In genomic region chr16:20359997-20360396, GRCh38 we compare ENCODE assay signal across 2 cellular contexts.
TF ChIP-seq lines count a peak whose summit lies in the region.

No MANE protein-coding gene starts in this region.

TF ChIP-seq in HCT116, 20 proteins besides CTCF, POLR2A, EP300 and RAD21 (continued from another document):
- TF ChIP-seq ZBTB33 (IDR thresholded peaks at IDR 0.05; ENCODE audit: extremely low read depth, insufficient replicate concordance, low read length): no peak
- TF ChIP-seq ZFX (IDR thresholded peaks at IDR 0.05): no peak
- TF ChIP-seq EZH2phosphoT487 (IDR thresholded peaks at IDR 0.05; ENCODE audit: borderline replicate concordance): no peak
- no peak for TF ChIP-seq YY1 (IDR thresholded peaks at IDR 0.05; ENCODE audit: extremely low read depth, insufficient replicate concordance, low read depth, low read length)
- TF ChIP-seq REST (IDR thresholded peaks at IDR 0.05; ENCODE audit: low read depth): no peak
- no peak for TF ChIP-seq ELF1 (IDR thresholded peaks at IDR 0.05; ENCODE audit: borderline replicate concordance, low read depth)
- no peak for TF ChIP-seq TCF7L2 (IDR thresholded peaks at IDR 0.05; ENCODE audit: borderline replicate concordance, extremely low read depth, insufficient read depth, insufficient read length)
- TF ChIP-seq SP1 (IDR thresholded peaks at IDR 0.05; ENCODE audit: low read depth): no peak
- no peak for TF ChIP-seq FOSL1 (IDR thresholded peaks at IDR 0.05; ENCODE audit: low read depth)
- no peak for TF ChIP-seq ATF3 (IDR thresholded peaks at IDR 0.05)
- TF ChIP-seq EGR1 (IDR thresholded peaks at IDR 0.05; ENCODE audit: low read depth): no peak
- no peak for TF ChIP-seq EZH2 (IDR thresholded peaks at IDR 0.05)

TF ChIP-seq in WTC11, 78 proteins besides CTCF, POLR2A, EP300 and RAD21:
- TF ChIP-seq PRDM15 (CRISPR knock-in tag; IDR thresholded peaks at IDR 0.05) (no peak), ZNF423 (CRISPR knock-in tag; IDR thresholded peaks at IDR 0.05) (no peak), ATF1 (CRISPR knock-in tag; IDR thresholded peaks at IDR 0.05) (no peak), FOXP4 (CRISPR knock-in tag; IDR thresholded peaks at IDR 0.05) (no peak), ZBTB21 (CRISPR knock-in tag; IDR thresholded peaks at IDR 0.05; ENCODE audit: borderline replicate concordance) (no peak), SMAD4 (CRISPR knock-in tag; IDR thresholded peaks at IDR 0.05) (no peak), USF1 (CRISPR knock-in tag; IDR thresholded peaks at IDR 0.05) (no peak), ZNF263 (CRISPR knock-in tag; IDR thresholded peaks at IDR 0.05; ENCODE audit: low read depth) (no peak), NR1H2 (CRISPR knock-in tag; IDR thresholded peaks at IDR 0.05) (no peak), ATF6 (CRISPR knock-in tag; IDR thresholded peaks at IDR 0.05) (no peak), TP53 (CRISPR knock-in tag; IDR thresholded peaks at IDR 0.05) (no peak), ZMAT4 (CRISPR knock-in tag; IDR thresholded peaks at IDR 0.05) (no peak)
